Comparison of ENCODE assay signal across 22 cellular contexts in genomic region chr17:1755993-1756306, GRCh38. TPM values are rescaled to one million over a fixed set of nuclear protein-coding genes. Genes with fewer than 3 reads are reported as not detected.
DNase-seq lines count a peak whose midpoint lies in the region; FAIRE-seq and TF ChIP-seq lines count a peak whose summit lies in the region.
"Had no signal": no experiment of that assay in that cellular context is flagged by ENCODE, and none has a peak within 500 bp of the region (broad histone marks: within the 10 kb centered on the region; RNA-seq: fewer than 3 reads in every experiment).

No MANE protein-coding gene starts in this region.

- H3K4me3 Mint-ChIP-seq in dendritic cell treated with granulocyte-macrophage colony-stimulating factor and Interleukin-4, amounts not matched to agents 40 ng/mL and 50 ng/mL, for 4 days: no peak overlapping the region
- no peak overlapping the region for H3K4me3 Mint-ChIP-seq in nephron progenitor cell
- H3K4me3 Mint-ChIP-seq: activated naive CD4-positive, alpha-beta T cell treated with anti-CD3 and anti-CD28 coated beads for 36 hours; CD8-positive, alpha-beta T cell; stimulated activated naive CD8-positive, alpha-beta T cell treated with anti-CD3 and anti-CD28 coated beads, Interleukin-15, Interleukin-2, amounts not matched to agents 100 ng/mL and 50 ng/mL, for 24 hours had no signal

- no peak overlapping the region for H3K4me2 ChIP-seq in MM.1S (ENCODE audit: low read depth, low read length)

- H3K9me3 Mint-ChIP-seq in dendritic cell treated with granulocyte-macrophage colony-stimulating factor and Interleukin-4, amounts not matched to agents 40 ng/mL and 50 ng/mL, for 4 days: no peaks in the 10 kb centered on the region
- no peaks in the 10 kb centered on the region for H3K9me3 Mint-ChIP-seq in nephron progenitor cell
- H3K9me3 Mint-ChIP-seq: activated naive CD4-positive, alpha-beta T cell treated with anti-CD3 and anti-CD28 coated beads for 36 hours; CD8-positive, alpha-beta T cell; naive B cell; stimulated activated naive CD8-positive, alpha-beta T cell treated with anti-CD3 and anti-CD28 coated beads, Interleukin-15, Interleukin-2, amounts not matched to agents 100 ng/mL and 50 ng/mL, for 24 hours had no signal

- H3K4me1 Mint-ChIP-seq in dendritic cell treated with granulocyte-macrophage colony-stimulating factor and Interleukin-4, amounts not matched to agents 40 ng/mL and 50 ng/mL, for 4 days (ENCODE audit: low read depth): peaks cover 87% of the 10 kb centered on the region
- H3K4me1 Mint-ChIP-seq in nephron progenitor cell: peaks cover 52% of the 10 kb centered on the region

- no peak for FAIRE-seq in frontal cortex (lab: Jason Lieb, UNC)

- H3K36me3 ChIP-seq in MM.1S (replicated peaks; ENCODE audit: insufficient read depth, low read length): no peaks in the 10 kb centered on the region
- H3K36me3 ChIP-seq: ovary, right atrium auricular region, tibial nerve had no signal

- H3K9me3 ChIP-seq in MM.1S (replicated peaks; ENCODE audit: insufficient read depth, low read length): no peaks in the 10 kb centered on the region
- H3K9me3 ChIP-seq: ovary, right atrium auricular region, tibial nerve had no signal

- DNase-seq in RWPE1 (ENCODE audit: low spot score): no peak
- peak; percentile 51 for DNase-seq in nephron progenitor cell
- DNase-seq in NOMO-1 (lab: John Stamatoyannopoulos, UW; ENCODE audit: unreplicated experiment in 2 of 2): no peak
- DNase-seq in frontal cortex (ENCODE audit: low spot score in 2 of 2): no peak
- no peak for DNase-seq in MM.1S
- DNase-seq: activated CD4-positive, alpha-beta T cell treated with anti-CD3 and anti-CD28 coated beads for 48 hours; activated naive CD4-positive, alpha-beta T cell treated with anti-CD3 and anti-CD28 coated beads for 36 hours; activated T-cell treated with anti-CD3 and anti-CD28 coated beads, Interleukin-2, amount 50 U/mL, for 48 hours; aorta; CD8-positive, alpha-beta T cell; GM23248; KG1; naive B cell; NCI-H146; NCI-H524 treated with DMSO at 0.1 percent for 48 hours; NK-92 treated with Interleukin-12 subunit alpha and Interleukin-12 subunit beta, amount 100 ng/mL, for 24 hours; ovary had no signal

- peaks cover 3% of the 10 kb centered on the region for H3K27me3 Mint-ChIP-seq in dendritic cell treated with granulocyte-macrophage colony-stimulating factor and Interleukin-4, amounts not matched to agents 40 ng/mL and 50 ng/mL, for 4 days
- H3K27me3 Mint-ChIP-seq in nephron progenitor cell (ENCODE audit: low read depth, poor library complexity): peaks cover 13% of the 10 kb centered on the region
- H3K27me3 Mint-ChIP-seq: naive B cell; stimulated activated naive CD8-positive, alpha-beta T cell treated with anti-CD3 and anti-CD28 coated beads, Interleukin-15, Interleukin-2, amounts not matched to agents 100 ng/mL and 50 ng/mL, for 24 hours had no signal

- H3K9me2 ChIP-seq in MM.1S (replicated peaks; ENCODE audit: insufficient read depth, low read length): no peaks in the 10 kb centered on the region

- peak overlapping the region; percentile 90 for H3K27ac ChIP-seq in RWPE1
- H3K27ac ChIP-seq in temporal lobe (ENCODE audit: low read depth, low read length): peak overlapping the region; percentile 40
- no peak overlapping the region for H3K27ac ChIP-seq in MM.1S (ENCODE audit: low read length)
- H3K27ac ChIP-seq: GM23248, right atrium auricular region, tibial nerve had no signal

- TF ChIP-seq CTCF in RWPE1 (conservative IDR thresholded peaks at IDR 0.05; ENCODE audit: low read depth): no peak
- TF ChIP-seq CTCF in nephron progenitor cell (IDR thresholded peaks at IDR 0.05): no peak
- no peak for TF ChIP-seq CTCF in MM.1S (IDR thresholded peaks at IDR 0.05; ENCODE audit: low read length)

- H3K27ac Mint-ChIP-seq in dendritic cell treated with granulocyte-macrophage colony-stimulating factor and Interleukin-4, amounts not matched to agents 40 ng/mL and 50 ng/mL, for 4 days: peak overlapping the region; percentile 98
- H3K27ac Mint-ChIP-seq in nephron progenitor cell: peak overlapping the region; percentile 34
- H3K27ac Mint-ChIP-seq: activated naive CD4-positive, alpha-beta T cell treated with anti-CD3 and anti-CD28 coated beads for 36 hours; CD8-positive, alpha-beta T cell; stimulated activated naive CD8-positive, alpha-beta T cell treated with anti-CD3 and anti-CD28 coated beads, Interleukin-15, Interleukin-2, amounts not matched to agents 100 ng/mL and 50 ng/mL, for 24 hours had no signal

- H3F3A ChIP-seq in MM.1S (ENCODE audit: insufficient read depth, low read length): no peaks in the 10 kb centered on the region

- H3K9ac ChIP-seq in MM.1S (ENCODE audit: low read length): no peak overlapping the region
- H3K9ac ChIP-seq: GM23248 had no signal

- CTCF ChIA-PET in RWPE1 (lab: Yijun Ruan, JAX): interaction anchor here (0.5 to 0.7 kb wide), 3 partner anchors 43 to 919 kb away, joined by 3 read pairs; no protein-coding TSS in a partner anchor

- H3K36me3 Mint-ChIP-seq in dendritic cell treated with granulocyte-macrophage colony-stimulating factor and Interleukin-4, amounts not matched to agents 40 ng/mL and 50 ng/mL, for 4 days (ENCODE audit: low read depth): no peaks in the 10 kb centered on the region
- H3K36me3 Mint-ChIP-seq in nephron progenitor cell (ENCODE audit: low read depth): no peaks in the 10 kb centered on the region
- H3K36me3 Mint-ChIP-seq: CD8-positive, alpha-beta T cell; naive B cell had no signal

- peaks cover 29% of the 10 kb centered on the region; the same call in 1 of the 2 replicates for H3K27me3 ChIP-seq in MM.1S (replicated peaks; ENCODE audit: insufficient read depth, low read length)
- H3K27me3 ChIP-seq: ovary, right atrium auricular region had no signal

- no peaks in the 10 kb centered on the region for H3K4me1 ChIP-seq in MM.1S (ENCODE audit: low read length)
- H3K4me1 ChIP-seq: right atrium auricular region had no signal

- H3K79me2 ChIP-seq in MM.1S (ENCODE audit: low read length): no peaks in the 10 kb centered on the region

- POLR2A ChIA-PET in RWPE1 (lab: Yijun Ruan, JAX; ENCODE audit: low non-redundant PET): no interaction called here

- H4K20me1 ChIP-seq in MM.1S (ENCODE audit: insufficient read depth, low read length): no peaks in the 10 kb centered on the region

- intact Hi-C loops in dendritic cell treated with granulocyte-macrophage colony-stimulating factor and Interleukin-4, amounts not matched to agents 40 ng/mL and 50 ng/mL, for 4 days (cut with micrococcal nuclease): no loop called here

- no peak overlapping the region for H2AFZ ChIP-seq in MM.1S (ENCODE audit: low read length)
- H2AFZ ChIP-seq: GM23248 had no signal

- no peak overlapping the region for H3K4me3 ChIP-seq in MM.1S (ENCODE audit: low read length)
- H3K4me3 ChIP-seq: GM23248, ovary, right atrium auricular region, tibial nerve had no signal

RNA-seq across cellular contexts. Expression of gene SERPINF1, which starts 5.9 kb away (rescaled TPM):
- total RNA-seq in temporal lobe: 11.8 TPM
- total RNA-seq in frontal cortex: 9.0 TPM
- total RNA-seq: activated naive CD4-positive, alpha-beta T cell treated with anti-CD3 and anti-CD28 coated beads for 36 hours had no signal

RNA-seq across cellular contexts. Expression of gene SERPINF2, which starts 13.3 kb away (rescaled TPM):
- total RNA-seq in temporal lobe (not detected), frontal cortex (not detected)
- total RNA-seq: activated naive CD4-positive, alpha-beta T cell treated with anti-CD3 and anti-CD28 coated beads for 36 hours; GM23248 had no signal

RNA-seq across cellular contexts. Expression of gene WDR81, which starts 31.4 kb away (rescaled TPM):
- total RNA-seq in temporal lobe (8.9 TPM), frontal cortex (10.2 TPM)

RNA-seq across cellular contexts. Expression of gene TLCD2, which starts 45.8 kb away (rescaled TPM):
- total RNA-seq in temporal lobe (0.25 TPM), frontal cortex (0.41 TPM)
